Comparison of ENCODE assay signal across 14 cellular contexts in the genomic region with DNA sequence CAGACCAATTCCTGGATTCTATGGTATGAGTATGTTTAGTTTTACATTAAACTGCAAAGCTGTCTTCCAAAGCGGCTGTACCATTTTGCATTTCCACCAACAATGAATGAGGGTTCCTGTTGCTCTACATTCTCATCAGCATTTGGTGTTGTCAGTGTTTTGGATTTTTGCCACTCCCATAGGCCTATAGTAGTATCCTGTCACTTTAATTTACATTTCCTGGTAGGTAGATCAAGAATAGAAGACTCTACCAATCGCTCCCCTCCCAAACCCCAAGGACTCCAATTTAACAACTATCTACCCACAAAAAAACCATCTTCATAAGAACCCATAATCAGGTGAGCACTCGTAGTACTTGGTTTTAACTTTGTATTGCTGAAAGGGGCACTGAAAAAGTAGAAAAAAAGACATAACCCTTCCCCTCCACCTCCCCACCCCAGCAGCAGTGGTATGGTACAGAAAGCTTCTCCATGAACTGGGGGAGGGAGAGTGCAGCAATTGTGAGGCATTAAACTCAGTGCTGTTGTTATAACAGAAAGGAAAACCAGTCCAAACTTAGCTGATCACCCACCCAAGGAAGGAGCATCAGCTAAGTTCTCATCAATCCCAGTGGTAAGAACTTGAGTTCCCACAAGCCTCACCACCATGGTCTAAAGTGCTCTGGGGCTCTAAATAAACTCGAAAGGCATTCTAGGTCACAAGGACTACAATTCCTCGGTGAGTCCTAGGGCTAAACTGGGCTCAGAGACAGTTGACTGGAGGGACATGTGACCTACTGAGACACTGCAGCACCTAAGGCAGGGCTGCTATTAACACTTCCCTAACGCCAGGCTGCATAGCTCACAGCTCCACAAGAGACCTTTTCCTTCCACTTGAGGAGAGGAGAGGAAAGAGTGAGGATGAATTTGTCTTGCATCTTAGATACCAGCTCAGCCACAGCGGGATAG. TPM values are rescaled to one million over a fixed set of nuclear protein-coding genes. Genes with fewer than 3 reads are reported as not detected.
DNase-seq lines count a peak whose midpoint lies in the region; ATAC-seq, FAIRE-seq and TF ChIP-seq lines count a peak whose summit lies in the region.
"Had no signal": no experiment of that assay in that cellular context is flagged by ENCODE, and none has a peak within 500 bp of the region (broad histone marks: within the 10 kb centered on the region; RNA-seq: fewer than 3 reads in every experiment).

No MANE protein-coding gene starts in this region.

- H3K36me3 ChIP-seq in OCI-LY1 (ENCODE audit: insufficient read depth, low read length): no peaks in the 10 kb centered on the region
- H3K36me3 ChIP-seq: cardiac muscle cell, SJSA1 had no signal

- H3K9me2 ChIP-seq in OCI-LY1 (ENCODE audit: low read depth, low read length): no peaks in the 10 kb centered on the region

- H4K20me1 ChIP-seq in OCI-LY1 (ENCODE audit: insufficient read depth, low read length): no peaks in the 10 kb centered on the region

- H2AFZ ChIP-seq in OCI-LY1 (ENCODE audit: low read length): peak overlapping the region; percentile 78

- no peak for TF ChIP-seq CTCF in OCI-LY1 (IDR thresholded peaks at IDR 0.05; ENCODE audit: low read length)
- no peak for TF ChIP-seq CTCF in type B pancreatic cell (conservative IDR thresholded peaks at IDR 0.05)
- no peak for TF ChIP-seq CTCF in RWPE1 (conservative IDR thresholded peaks at IDR 0.05; ENCODE audit: low read depth)

- peak overlapping the region; percentile 96 for H3K27ac Mint-ChIP-seq in activated CD4-positive, alpha-beta T cell treated with anti-CD3 and anti-CD28 coated beads, Interleukin-2, amount 10 ng/mL, durations not matched to agents 24 days and 14 days
- peak overlapping the region; percentile 16 to 89 (median 72) for H3K27ac Mint-ChIP-seq in naive thymus-derived CD8-positive, alpha-beta T cell
- no peak overlapping the region for H3K27ac Mint-ChIP-seq in type B pancreatic cell

- H3K27me3 Mint-ChIP-seq in activated CD4-positive, alpha-beta T cell treated with anti-CD3 and anti-CD28 coated beads, Interleukin-2, amount 10 ng/mL, durations not matched to agents 24 days and 14 days: no peaks in the 10 kb centered on the region
- H3K27me3 Mint-ChIP-seq in naive thymus-derived CD8-positive, alpha-beta T cell: no peaks in the 10 kb centered on the region
- no peaks in the 10 kb centered on the region for H3K27me3 Mint-ChIP-seq in type B pancreatic cell

- no peaks in the 10 kb centered on the region for H3K27me3 ChIP-seq in OCI-LY1 (ENCODE audit: insufficient read depth, low read length)
- H3K27me3 ChIP-seq: cardiac muscle cell, SJSA1 had no signal

- POLR2A ChIA-PET in naive thymus-derived CD8-positive, alpha-beta T cell (lab: Charles Lee): interaction anchor here (0.6 to 2.2 kb wide), 6 partner anchors 10 to 73 kb away, joined by 3 to 18 read pairs (median 3); partner anchors contain the start of gene CYTIP
- POLR2A ChIA-PET in RWPE1 (lab: Yijun Ruan, JAX; ENCODE audit: low non-redundant PET): no interaction called here

- intact Hi-C loops in activated CD4-positive, alpha-beta T cell treated with anti-CD3 and anti-CD28 coated beads, Interleukin-2, amount 10 ng/mL, durations not matched to agents 24 days and 14 days (cut with micrococcal nuclease): loop anchor here (1.0 to 5.0 kb wide), 3 partner anchors 66 to 419 kb away; no protein-coding TSS in a partner anchor

- no peaks in the 10 kb centered on the region for H3K79me2 ChIP-seq in OCI-LY1 (ENCODE audit: insufficient read depth, low read length)

- no peak overlapping the region for H3K4me3 ChIP-seq in OCI-LY1 (ENCODE audit: low read depth, low read length, poor library complexity, severe bottlenecking)
- H3K4me3 ChIP-seq: cardiac muscle cell, SJSA1 had no signal

- FAIRE-seq in HTR-8/SVneo (lab: Jason Lieb, UNC): no peak

- peaks cover 13% of the 10 kb centered on the region for H3K36me3 Mint-ChIP-seq in activated CD4-positive, alpha-beta T cell treated with anti-CD3 and anti-CD28 coated beads, Interleukin-2, amount 10 ng/mL, durations not matched to agents 24 days and 14 days (ENCODE audit: low read depth)
- peaks cover 0 to 2% (median 0%) of the 10 kb centered on the region in 3 donors for H3K36me3 Mint-ChIP-seq in naive thymus-derived CD8-positive, alpha-beta T cell
- H3K36me3 Mint-ChIP-seq in type B pancreatic cell: no peaks in the 10 kb centered on the region

- H3K27ac ChIP-seq in OCI-LY1 (ENCODE audit: low read depth, low read length, poor library complexity, severe bottlenecking) (peak overlapping the region; percentile 40), RWPE1 (no peak overlapping the region)
- H3K27ac ChIP-seq: cardiac muscle cell, SJSA1 had no signal

- peaks cover 5% of the 10 kb centered on the region for H3K9me3 Mint-ChIP-seq in activated CD4-positive, alpha-beta T cell treated with anti-CD3 and anti-CD28 coated beads, Interleukin-2, amount 10 ng/mL, durations not matched to agents 24 days and 14 days
- H3K9me3 Mint-ChIP-seq in naive thymus-derived CD8-positive, alpha-beta T cell: peaks cover 0 to 4% (median 0%) of the 10 kb centered on the region in 9 donors
- H3K9me3 Mint-ChIP-seq in type B pancreatic cell: peaks cover 7% of the 10 kb centered on the region

- ATAC-seq in GM21825 (IDR thresholded peaks at IDR 0.05; ENCODE audit: unreplicated experiment): peak; percentile 53
- peak; percentile 35 to 48 for ATAC-seq in naive thymus-derived CD8-positive, alpha-beta T cell

- H3K4me2 ChIP-seq in OCI-LY1 (ENCODE audit: low read length): no peak overlapping the region; the same call in 1 of the 2 replicates

- peak overlapping the region; percentile 84 for H3K4me3 Mint-ChIP-seq in activated CD4-positive, alpha-beta T cell treated with anti-CD3 and anti-CD28 coated beads, Interleukin-2, amount 10 ng/mL, durations not matched to agents 24 days and 14 days
- H3K4me3 Mint-ChIP-seq in naive thymus-derived CD8-positive, alpha-beta T cell: peak overlapping the region; percentile 22 to 70 (median 44)
- no peak overlapping the region for H3K4me3 Mint-ChIP-seq in type B pancreatic cell

- DNase-seq in activated CD4-positive, alpha-beta T cell treated with anti-CD3 and anti-CD28 coated beads, Interleukin-2, amount 10 ng/mL, durations not matched to agents 24 days and 14 days: peak; percentile 79
- DNase-seq in activated CD4-positive, alpha-beta T cell treated with anti-CD3 and anti-CD28 coated beads, Interleukin-2, amount 50 U/mL, for 1 hour: no peak
- DNase-seq in naive thymus-derived CD8-positive, alpha-beta T cell: no peak
- no peak for DNase-seq in type B pancreatic cell (ENCODE audit: extremely low spot score, unreplicated experiment)
- DNase-seq in HTR-8/SVneo (ENCODE audit: insufficient read length, low spot score): no peak
- DNase-seq in RWPE1 (ENCODE audit: low spot score): no peak
- DNase-seq: kidney glomerular epithelial cell; stimulated activated CD4-positive, alpha-beta T cell treated with anti-CD3 and anti-CD28 coated beads, Interleukin-2, amount 100 ng/mL, for 48 hours had no signal

- no peak overlapping the region; the same call in 1 of the 2 replicates for H3K9ac ChIP-seq in OCI-LY1 (ENCODE audit: low read length)

- H3K9me3 ChIP-seq in OCI-LY1 (ENCODE audit: low read length): no peaks in the 10 kb centered on the region; the same call in 1 of the 2 replicates
- H3K9me3 ChIP-seq: SJSA1 had no signal

- peaks cover 28% of the 10 kb centered on the region for H3K4me1 ChIP-seq in OCI-LY1 (ENCODE audit: insufficient read depth, low read length, severe bottlenecking)
- H3K4me1 ChIP-seq: SJSA1 had no signal

- H3K4me1 Mint-ChIP-seq in activated CD4-positive, alpha-beta T cell treated with anti-CD3 and anti-CD28 coated beads, Interleukin-2, amount 10 ng/mL, durations not matched to agents 24 days and 14 days: peaks cover 78% of the 10 kb centered on the region
- H3K4me1 Mint-ChIP-seq in naive thymus-derived CD8-positive, alpha-beta T cell: peaks cover 12 to 42% (median 34%) of the 10 kb centered on the region in 4 donors
- no peaks in the 10 kb centered on the region for H3K4me1 Mint-ChIP-seq in type B pancreatic cell (ENCODE audit: unreplicated experiment)

- H3F3A ChIP-seq in OCI-LY1 (ENCODE audit: insufficient read depth, low read length): no peaks in the 10 kb centered on the region

- CTCF ChIA-PET in RWPE1 (lab: Yijun Ruan, JAX): interaction anchor here (0.6 kb wide), 1 partner anchor 523 kb away, joined by 4 read pairs; no protein-coding TSS in a partner anchor

RNA-seq across cellular contexts. Expression of gene CYTIP, which starts 35.5 kb away (rescaled TPM):
- 320 and 321 TPM in 2 replicates for total RNA-seq in activated CD4-positive, alpha-beta T cell treated with anti-CD3 and anti-CD28 coated beads, Interleukin-2, amount 10 ng/mL, durations not matched to agents 24 days and 14 days
- 100 to 1,000 TPM; 308 to 341 TPM for total RNA-seq in naive thymus-derived CD8-positive, alpha-beta T cell
- polyA plus RNA-seq in naive thymus-derived CD8-positive, alpha-beta T cell: 100 to 1,000 TPM; 140 to 220 (median 155) TPM
- total RNA-seq in type B pancreatic cell (ENCODE audit: low replicate concordance): 0.40 and 0.51 TPM in 2 replicates
- total RNA-seq: cardiac muscle cell, fibroblast of lung, G401, SJSA1 had no signal
- polyA plus RNA-seq: cardiac muscle cell had no signal

Comparison
In these comparisons a context has a peak if more than half of its experiments do, and no peak if none do; other contexts are left out.
1. RNA of gene CYTIP, which starts 35.5 kb away (total RNA-seq): 308 to 341 TPM in naive thymus-derived CD8-positive, alpha-beta T cell and 320 to 321 TPM in activated CD4-positive, alpha-beta T cell treated with anti-CD3 and anti-CD28 coated beads, Interleukin-2, amount 10 ng/mL, durations not matched to agents 24 days and 14 days; 0.40 to 0.51 TPM in type B pancreatic cell; every median in the first group is over 100 times any median in the second.